In the genomic region with DNA sequence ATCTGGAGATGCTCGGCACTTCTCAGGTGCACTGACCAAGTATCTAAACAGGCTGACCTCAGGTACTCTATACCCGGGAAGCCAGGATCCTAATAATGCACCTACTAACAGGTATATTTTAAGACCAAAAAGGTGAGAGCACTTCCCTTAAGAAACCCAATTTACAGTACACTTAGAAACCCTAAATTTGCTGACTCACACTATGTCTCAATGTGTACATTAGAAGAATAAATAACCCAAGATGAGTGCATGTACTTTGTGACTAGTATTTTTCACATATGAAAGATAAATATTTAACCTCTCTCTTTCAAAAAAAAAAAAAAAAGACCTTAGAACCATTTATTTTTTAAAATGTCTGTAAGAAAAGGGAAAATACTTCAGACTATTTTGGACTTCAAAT, we compare ENCODE assay signal across 1 cellular context.
TF ChIP-seq lines count a peak whose summit lies in the region.

No MANE protein-coding gene starts in this region.

TF ChIP-seq in A549, 52 proteins besides CTCF, POLR2A, EP300 and RAD21 (continued from another document):
- TF ChIP-seq, protein P1, sequence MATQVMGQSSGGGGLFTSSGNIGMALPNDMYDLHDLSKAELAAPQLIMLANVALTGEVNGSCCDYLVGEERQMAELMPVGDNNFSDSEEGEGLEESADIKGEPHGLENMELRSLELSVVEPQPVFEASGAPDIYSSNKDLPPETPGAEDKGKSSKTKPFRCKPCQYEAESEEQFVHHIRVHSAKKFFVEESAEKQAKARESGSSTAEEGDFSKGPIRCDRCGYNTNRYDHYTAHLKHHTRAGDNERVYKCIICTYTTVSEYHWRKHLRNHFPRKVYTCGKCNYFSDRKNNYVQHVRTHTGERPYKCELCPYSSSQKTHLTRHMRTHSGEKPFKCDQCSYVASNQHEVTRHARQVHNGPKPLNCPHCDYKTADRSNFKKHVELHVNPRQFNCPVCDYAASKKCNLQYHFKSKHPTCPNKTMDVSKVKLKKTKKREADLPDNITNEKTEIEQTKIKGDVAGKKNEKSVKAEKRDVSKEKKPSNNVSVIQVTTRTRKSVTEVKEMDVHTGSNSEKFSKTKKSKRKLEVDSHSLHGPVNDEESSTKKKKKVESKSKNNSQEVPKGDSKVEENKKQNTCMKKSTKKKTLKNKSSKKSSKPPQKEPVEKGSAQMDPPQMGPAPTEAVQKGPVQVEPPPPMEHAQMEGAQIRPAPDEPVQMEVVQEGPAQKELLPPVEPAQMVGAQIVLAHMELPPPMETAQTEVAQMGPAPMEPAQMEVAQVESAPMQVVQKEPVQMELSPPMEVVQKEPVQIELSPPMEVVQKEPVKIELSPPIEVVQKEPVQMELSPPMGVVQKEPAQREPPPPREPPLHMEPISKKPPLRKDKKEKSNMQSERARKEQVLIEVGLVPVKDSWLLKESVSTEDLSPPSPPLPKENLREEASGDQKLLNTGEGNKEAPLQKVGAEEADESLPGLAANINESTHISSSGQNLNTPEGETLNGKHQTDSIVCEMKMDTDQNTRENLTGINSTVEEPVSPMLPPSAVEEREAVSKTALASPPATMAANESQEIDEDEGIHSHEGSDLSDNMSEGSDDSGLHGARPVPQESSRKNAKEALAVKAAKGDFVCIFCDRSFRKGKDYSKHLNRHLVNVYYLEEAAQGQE (IDR thresholded peaks at IDR 0.05), result no peak
- TF ChIP-seq, protein P2, sequence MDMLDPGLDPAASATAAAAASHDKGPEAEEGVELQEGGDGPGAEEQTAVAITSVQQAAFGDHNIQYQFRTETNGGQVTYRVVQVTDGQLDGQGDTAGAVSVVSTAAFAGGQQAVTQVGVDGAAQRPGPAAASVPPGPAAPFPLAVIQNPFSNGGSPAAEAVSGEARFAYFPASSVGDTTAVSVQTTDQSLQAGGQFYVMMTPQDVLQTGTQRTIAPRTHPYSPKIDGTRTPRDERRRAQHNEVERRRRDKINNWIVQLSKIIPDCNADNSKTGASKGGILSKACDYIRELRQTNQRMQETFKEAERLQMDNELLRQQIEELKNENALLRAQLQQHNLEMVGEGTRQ (IDR thresholded peaks at IDR 0.05), result no peak
